ENCODE assay signal across 7 cellular contexts in genomic region chr13:110706570-110707378, GRCh38. TPM values are rescaled to one million over a fixed set of nuclear protein-coding genes. Genes with fewer than 3 reads are reported as not detected.
A peak's percentile ranks its signal among the peaks of the same experiment; 100 is the strongest.
DNase-seq lines count a peak whose midpoint lies in the region; ATAC-seq, FAIRE-seq and TF ChIP-seq lines count a peak whose summit lies in the region.

No MANE protein-coding gene starts in this region.

- TF ChIP-seq POLR2A in endothelial cell of umbilical vein (IDR thresholded peaks at IDR 0.05; ENCODE audit: low read depth, low read length), result no peak

- H3K9me1 ChIP-seq in endothelial cell of umbilical vein (replicated peaks; ENCODE audit: control insufficient read depth, extremely low read depth, insufficient read depth, low read length), result no peaks in the 10 kb centered on the region

- peak; percentile 1 for ATAC-seq in GM21723 (IDR thresholded peaks at IDR 0.05; ENCODE audit: unreplicated experiment)
- no peak for ATAC-seq in GM18867 (IDR thresholded peaks at IDR 0.05; ENCODE audit: unreplicated experiment)

- H3K4me1 ChIP-seq in endothelial cell of umbilical vein (ENCODE audit: control insufficient read depth, extremely low read depth, insufficient read depth, low read length), result peaks cover 17% of the 10 kb centered on the region

- no peaks in the 10 kb centered on the region for H3K27me3 ChIP-seq in endothelial cell of umbilical vein (ENCODE audit: control insufficient read depth in 2 of 2, insufficient read depth in 2 of 2, low read length in 2 of 2)

- no peaks in the 10 kb centered on the region for H3K36me3 ChIP-seq in endothelial cell of umbilical vein (ENCODE audit: control insufficient read depth in 2 of 2, extremely low read depth in 1 of 2, insufficient read depth in 2 of 2, low read length in 2 of 2)

- CTCF ChIA-PET in endothelial cell of umbilical vein (lab: Charles Lee), result interaction anchor here (0.7 kb wide), 1 partner anchor 8 kb away, joined by 3 read pairs; no protein-coding TSS in a partner anchor

- FAIRE-seq in endothelial cell of umbilical vein (lab: Jason Lieb, UNC) (no peak), HTR-8/SVneo (lab: Jason Lieb, UNC) (no peak)

- no peaks in the 10 kb centered on the region for H4K20me1 ChIP-seq in endothelial cell of umbilical vein (replicated peaks; ENCODE audit: control insufficient read depth, extremely low read depth, insufficient read depth, low read length)

- dilution Hi-C loops in endothelial cell of umbilical vein (cut with MboI; ENCODE audit: extremely low pct_ligation_motif_present, low sequenced_read_pairs), result no loop called here

- H3K27ac ChIP-seq in endothelial cell of umbilical vein (ENCODE audit: insufficient read depth, low read depth, low read length), result no peak overlapping the region

- H3K4me2 ChIP-seq in endothelial cell of umbilical vein (ENCODE audit: insufficient read depth, low read length), result peak overlapping the region; percentile 4

- TF ChIP-seq CTCF in endothelial cell of umbilical vein (IDR thresholded peaks at IDR 0.05; ENCODE audit: extremely low read depth in 1 of 2, insufficient read depth in 1 of 2, low read depth in 1 of 2, low read length in 2 of 2) (no peak), retinal pigment epithelial cell (conservative IDR thresholded peaks at IDR 0.05; ENCODE audit: low read depth, low read length) (no peak)

- H3K9me3 ChIP-seq in endothelial cell of umbilical vein (replicated peaks; ENCODE audit: control insufficient read depth, insufficient read depth, low read length), result no peaks in the 10 kb centered on the region

- BruUV-seq in endothelial cell of umbilical vein (replicated peaks; lab: Mats Ljungman, UMichigan), result no TSS peak

- H3K79me2 ChIP-seq in endothelial cell of umbilical vein (ENCODE audit: control insufficient read depth, insufficient read depth, low read length), result peaks cover 19% of the 10 kb centered on the region

- H2AFZ ChIP-seq in endothelial cell of umbilical vein (ENCODE audit: low read depth, low read length), result peak overlapping the region; percentile 16

- H3K4me3 ChIP-seq in endothelial cell of umbilical vein (replicated peaks in 1 of 3; ENCODE audit: insufficient read depth in 1 of 3, low read depth in 1 of 3, low read length in 3 of 3) (peak overlapping the region in 2 of 3 experiments; percentile 1 to 88), retinal pigment epithelial cell (ENCODE audit: low read length) (peak overlapping the region; percentile 75)

- POLR2A ChIA-PET in endothelial cell of umbilical vein (lab: Charles Lee), result interaction anchor here (2.6 kb wide), 1 partner anchor 8 kb away, joined by 30 read pairs; no protein-coding TSS in a partner anchor

- H3K9ac ChIP-seq in endothelial cell of umbilical vein (replicated peaks; ENCODE audit: extremely low read depth, insufficient read depth, low read length), result no peak overlapping the region

- DNase-seq in NCI-H69 (lab: John Stamatoyannopoulos, UW) (peak; percentile 73), endothelial cell of umbilical vein (ENCODE audit: low read depth, low spot score) (no peak), retinal pigment epithelial cell (ENCODE audit: low read depth) (no peak), retina (no peak), HTR-8/SVneo (ENCODE audit: insufficient read length, low spot score) (no peak)

- intact Hi-C loops in endothelial cell of umbilical vein (cut with micrococcal nuclease), result loop anchor here (1.0 to 2.0 kb wide), 2 partner anchors 9 to 496 kb away; no protein-coding TSS in a partner anchor

TF ChIP-seq in endothelial cell of umbilical vein, 7 proteins besides CTCF, POLR2A, EP300 and RAD21:
- TF ChIP-seq POLR2AphosphoS5 (IDR thresholded peaks at IDR 0.05; ENCODE audit: insufficient read depth, low read depth, low read length) (no peak), MYC (IDR thresholded peaks at IDR 0.05; ENCODE audit: low read depth, low read length) (no peak), EZH2 (IDR thresholded peaks at IDR 0.05; ENCODE audit: borderline replicate concordance, low read depth, low read length, severe bottlenecking) (no peak), FOS (IDR thresholded peaks at IDR 0.05; ENCODE audit: borderline replicate concordance, insufficient read depth, low read length) (no peak), GATA2 (IDR thresholded peaks at IDR 0.05; ENCODE audit: insufficient read depth, insufficient read length, low read depth, low read length) (no peak), JUN (IDR thresholded peaks at IDR 0.05; ENCODE audit: borderline replicate concordance, insufficient read depth, insufficient read length, low read depth) (no peak)
- TF ChIP-seq, protein P1, sequence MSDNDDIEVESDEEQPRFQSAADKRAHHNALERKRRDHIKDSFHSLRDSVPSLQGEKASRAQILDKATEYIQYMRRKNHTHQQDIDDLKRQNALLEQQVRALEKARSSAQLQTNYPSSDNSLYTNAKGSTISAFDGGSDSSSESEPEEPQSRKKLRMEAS (IDR thresholded peaks at IDR 0.05; ENCODE audit: insufficient read depth, insufficient read length), result no peak

RNA-seq across cellular contexts. Expression of gene CARS2, which starts 0.9 kb away (rescaled TPM):
- 44.1 and 51.2 TPM in 2 replicates for total RNA-seq in endothelial cell of umbilical vein
- 42.0 and 44.5 TPM in 2 replicates for polyA plus RNA-seq in endothelial cell of umbilical vein
- polyA plus RNA-seq in endothelial cell of umbilical vein (2011; cell fraction: cytosol; rRNA removed), result 33.9 and 40.1 TPM in 2 replicates
- polyA plus RNA-seq in endothelial cell of umbilical vein (2011; cell fraction: nucleus; rRNA removed), result 178 and 180 TPM in 2 replicates
- polyA plus RNA-seq in endothelial cell of umbilical vein (2012), result 44.8 and 48.7 TPM in 2 replicates
- 28.4 and 31.1 TPM in 2 replicates for polyA minus RNA-seq in endothelial cell of umbilical vein
- 38.0 TPM for polyA minus RNA-seq in endothelial cell of umbilical vein (2011; cell fraction: cytosol; rRNA and poly(A)+ RNA removed)
- 47.4 and 49.9 TPM in 2 replicates for polyA minus RNA-seq in endothelial cell of umbilical vein (2011; cell fraction: nucleus; rRNA and poly(A)+ RNA removed)

RNA-seq across cellular contexts. Expression of gene ING1, which starts 6.7 kb away (rescaled TPM):
- total RNA-seq in endothelial cell of umbilical vein, result 10.3 and 10.4 TPM in 2 replicates
- polyA plus RNA-seq in endothelial cell of umbilical vein, result 10.4 and 10.9 TPM in 2 replicates
- 13.7 and 15.1 TPM in 2 replicates for polyA plus RNA-seq in endothelial cell of umbilical vein (2011; cell fraction: cytosol; rRNA removed)
- polyA plus RNA-seq in endothelial cell of umbilical vein (2011; cell fraction: nucleus; rRNA removed), result 10.0 and 13.3 TPM in 2 replicates
- 7.7 and 10.8 TPM in 2 replicates for polyA plus RNA-seq in endothelial cell of umbilical vein (2012)
- polyA minus RNA-seq in endothelial cell of umbilical vein, result 6.3 and 11.7 TPM in 2 replicates
- polyA minus RNA-seq in endothelial cell of umbilical vein (2011; cell fraction: cytosol; rRNA and poly(A)+ RNA removed), result 24.3 TPM
- polyA minus RNA-seq in endothelial cell of umbilical vein (2011; cell fraction: nucleus; rRNA and poly(A)+ RNA removed), result 4.2 and 11.5 TPM in 2 replicates
